In genomic region chr16:50614956-50615727, GRCh38 we compare ENCODE assay signal across 16 cellular contexts.
"Had no signal": no experiment of that assay in that cellular context is flagged by ENCODE, and none has a peak within 500 bp of the region (broad histone marks: within the 10 kb centered on the region; RNA-seq: fewer than 3 reads in every experiment).

No MANE protein-coding gene starts in this region.

- H3K36me3 Mint-ChIP-seq: activated naive CD8-positive, alpha-beta T cell treated with anti-CD3 and anti-CD28 coated beads, Interleukin-2, amount 10 ng/mL, durations not matched to agents 7 days and 5 days; naive thymus-derived CD8-positive, alpha-beta T cell had no signal

- H3K27ac Mint-ChIP-seq: activated CD4-positive, alpha-beta T cell treated with anti-CD3 and anti-CD28 coated beads, Interleukin-2, amount 10 ng/mL, durations not matched to agents 7 days and 5 days; activated naive CD8-positive, alpha-beta T cell treated with anti-CD3 and anti-CD28 coated beads, Interleukin-2, amount 10 ng/mL, durations not matched to agents 7 days and 5 days; progenitor cell of endocrine pancreas had no signal

- H3K4me1 ChIP-seq: thyroid gland had no signal

- H3K9me3 Mint-ChIP-seq: activated CD4-positive, alpha-beta T cell treated with anti-CD3 and anti-CD28 coated beads, Interleukin-2, amount 10 ng/mL, durations not matched to agents 7 days and 5 days; activated naive CD8-positive, alpha-beta T cell treated with anti-CD3 and anti-CD28 coated beads, Interleukin-2, amount 10 ng/mL, durations not matched to agents 7 days and 5 days; naive thymus-derived CD8-positive, alpha-beta T cell; stimulated activated naive CD8-positive, alpha-beta T cell treated with anti-CD3 and anti-CD28 coated beads, Interleukin-15, amount 100 ng/mL, for 72 hours had no signal

- H3K4me3 ChIP-seq: gastrocnemius medialis, hepatocyte, thyroid gland had no signal

- DNase-seq: activated CD4-positive, alpha-beta T cell treated with anti-CD3 and anti-CD28 coated beads, Interleukin-2, amount 10 ng/mL, durations not matched to agents 7 days and 5 days; activated CD4-positive, CD25-positive, alpha-beta regulatory T cell; activated effector memory CD4-positive, alpha-beta T cell treated with anti-CD3 and anti-CD28 coated beads, Interleukin-2, amount 50 U/mL, for 16 hours; activated naive CD8-positive, alpha-beta T cell treated with anti-CD3 and anti-CD28 coated beads, Interleukin-2, amount 10 ng/mL, durations not matched to agents 7 days and 5 days; activated T-cell treated with anti-CD3 and anti-CD28 coated beads, Interleukin-2, amount 50 U/mL, for 1 hour; aorta; gastrocnemius medialis; naive thymus-derived CD8-positive, alpha-beta T cell; occipital lobe; SHP77 treated with DMSO at 0.1 percent for 48 hours; stimulated activated CD4-positive, alpha-beta T cell treated with anti-CD3 and anti-CD28 coated beads, Interleukin-4, amount 100 ng/mL, for 24 hours; stimulated activated naive CD8-positive, alpha-beta T cell treated with anti-CD3 and anti-CD28 coated beads, Interleukin-15, amount 100 ng/mL, for 72 hours; T-helper 2 cell; thyroid gland had no signal

- ATAC-seq: gastrocnemius medialis; naive thymus-derived CD8-positive, alpha-beta T cell; stimulated activated naive CD8-positive, alpha-beta T cell treated with anti-CD3 and anti-CD28 coated beads, Interleukin-15, amount 100 ng/mL, for 72 hours had no signal

- H3K4me3 Mint-ChIP-seq: activated CD4-positive, alpha-beta T cell treated with anti-CD3 and anti-CD28 coated beads, Interleukin-2, amount 10 ng/mL, durations not matched to agents 7 days and 5 days; activated naive CD8-positive, alpha-beta T cell treated with anti-CD3 and anti-CD28 coated beads, Interleukin-2, amount 10 ng/mL, durations not matched to agents 7 days and 5 days; naive thymus-derived CD8-positive, alpha-beta T cell; stimulated activated naive CD8-positive, alpha-beta T cell treated with anti-CD3 and anti-CD28 coated beads, Interleukin-15, amount 100 ng/mL, for 72 hours had no signal

- H3K36me3 ChIP-seq: gastrocnemius medialis, thyroid gland had no signal

- H3K27ac ChIP-seq: gastrocnemius medialis, thyroid gland had no signal

- H3K9me3 ChIP-seq: gastrocnemius medialis, thyroid gland had no signal

- H3K27me3 ChIP-seq: gastrocnemius medialis, hepatocyte, thyroid gland had no signal

- H3K27me3 Mint-ChIP-seq: activated CD4-positive, alpha-beta T cell treated with anti-CD3 and anti-CD28 coated beads, Interleukin-2, amount 10 ng/mL, durations not matched to agents 7 days and 5 days; activated naive CD8-positive, alpha-beta T cell treated with anti-CD3 and anti-CD28 coated beads, Interleukin-2, amount 10 ng/mL, durations not matched to agents 7 days and 5 days; naive thymus-derived CD8-positive, alpha-beta T cell; stimulated activated naive CD8-positive, alpha-beta T cell treated with anti-CD3 and anti-CD28 coated beads, Interleukin-15, amount 100 ng/mL, for 72 hours had no signal
